8 cellular contexts compared by ENCODE assay signal in the genomic region with DNA sequence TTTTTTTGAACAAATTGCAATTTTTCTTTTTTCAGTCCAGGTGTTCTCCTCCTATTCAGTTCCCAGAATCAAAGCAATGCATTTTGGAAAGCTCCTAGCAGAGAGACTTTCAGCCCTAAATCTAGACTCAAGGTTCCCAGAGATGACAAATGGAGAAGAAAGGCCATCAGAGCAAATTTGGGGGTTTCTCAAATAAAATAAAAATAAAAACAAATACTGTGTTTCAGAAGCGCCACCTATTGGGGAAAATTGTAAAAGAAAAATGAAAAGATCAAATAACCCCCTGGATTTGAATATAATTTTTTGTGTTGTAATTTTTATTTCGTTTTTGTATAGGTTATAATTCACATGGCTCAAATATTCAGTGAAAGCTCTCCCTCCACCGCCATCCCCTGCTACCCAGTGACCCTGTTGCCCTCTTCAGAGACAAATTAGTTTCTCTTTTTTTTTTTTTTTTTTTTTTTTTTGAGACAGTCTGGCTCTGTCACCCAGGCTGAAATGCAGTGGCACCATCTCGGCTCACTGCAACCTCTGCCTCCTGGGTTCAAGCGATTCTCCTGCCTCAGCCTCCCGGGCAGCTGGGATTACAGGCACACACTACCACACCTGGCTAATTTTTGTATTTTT. TPM values are rescaled to one million over a fixed set of nuclear protein-coding genes. Genes with fewer than 3 reads are reported as not detected.
DNase-seq lines count a peak whose midpoint lies in the region; ATAC-seq and TF ChIP-seq lines count a peak whose summit lies in the region.
"Had no signal": no experiment of that assay in that cellular context is flagged by ENCODE, and none has a peak within 500 bp of the region (broad histone marks: within the 10 kb centered on the region; RNA-seq: fewer than 3 reads in every experiment).

No MANE protein-coding gene starts in this region.

- H3K9me3 ChIP-seq in DOHH2 (ENCODE audit: control insufficient read depth, insufficient read depth, low read length) (no peaks in the 10 kb centered on the region), adrenal gland (replicated peaks in 1 of 3) (no peaks in the 10 kb centered on the region), lower lobe of right lung (no peaks in the 10 kb centered on the region)

- H4K20me1 ChIP-seq in DOHH2 (ENCODE audit: control insufficient read depth, insufficient read depth, low read depth, low read length), result no peaks in the 10 kb centered on the region

- in situ Hi-C loops in KBM-7 (cut with MboI; ENCODE audit: low pct_unique_long_range_greater_than_20kb, low sequenced_read_pairs), result loop anchor here (10.0 kb wide), 1 partner anchor 48 kb away; a partner anchor contains a TSS

- WGBS in adrenal gland, 4 donors, result 6 to 25% (median 9%) methylated on average over 6 of the region's 6 CpGs

- H3F3A ChIP-seq in DOHH2 (ENCODE audit: control insufficient read depth, insufficient read depth), result peaks cover 8% of the 10 kb centered on the region

- peak; percentile 64 for DNase-seq in KBM-7
- DNase-seq in adrenal gland, result no peak
- DNase-seq in lower lobe of right lung, result no peak
- DNase-seq in activated effector memory CD4-positive, alpha-beta T cell treated with anti-CD3 and anti-CD28 coated beads, Interleukin-2, amount 50 U/mL, for 16 hours, result no peak
- DNase-seq in globus pallidus (ENCODE audit: low spot score), result no peak

- TF ChIP-seq POLR2A in adrenal gland (IDR thresholded peaks at IDR 0.05), result no peak

- H3K27ac ChIP-seq in DOHH2 (ENCODE audit: low read depth, low read length) (peak overlapping the region; percentile 20; the same call in 1 of the 2 replicates), adrenal gland (no peak overlapping the region), lower lobe of right lung (no peak overlapping the region)

- intact Hi-C loops in adrenal gland (cut with DNase I), result loop anchor here (2.0 to 5.0 kb wide), 3 partner anchors 154 to 206 kb away; no protein-coding TSS in a partner anchor
- intact Hi-C loops in lower lobe of right lung (cut with DNase I), result no loop called here

- H3K36me3 ChIP-seq in DOHH2 (ENCODE audit: control insufficient read depth, low read length), result no peaks in the 10 kb centered on the region
- no peaks in the 10 kb centered on the region for H3K36me3 ChIP-seq in adrenal gland (replicated peaks in 1 of 2)
- no peaks in the 10 kb centered on the region for H3K36me3 ChIP-seq in lower lobe of right lung

- ATAC-seq in lower lobe of right lung (no peak), GM21447 (IDR thresholded peaks at IDR 0.05; ENCODE audit: unreplicated experiment) (no peak)

- H3K9me2 ChIP-seq in DOHH2 (replicated peaks; ENCODE audit: control insufficient read depth, low read length), result no peaks in the 10 kb centered on the region

- H3K4me2 ChIP-seq in DOHH2 (ENCODE audit: low read length), result peak overlapping the region; percentile 46

- H3K4me1 ChIP-seq in DOHH2 (ENCODE audit: control insufficient read depth, low read length), result peaks cover 18% of the 10 kb centered on the region
- no peaks in the 10 kb centered on the region for H3K4me1 ChIP-seq in adrenal gland (replicated peaks in 1 of 2)
- H3K4me1 ChIP-seq in lower lobe of right lung, result no peaks in the 10 kb centered on the region

- H3K4me3 ChIP-seq in DOHH2 (ENCODE audit: low read length), result 0 out of 2 replicates have a peak overlapping the region, but pooled peaks have one; percentile 13
- no peak overlapping the region for H3K4me3 ChIP-seq in adrenal gland
- no peak overlapping the region for H3K4me3 ChIP-seq in lower lobe of right lung

- TF ChIP-seq CTCF in DOHH2 (IDR thresholded peaks at IDR 0.05; ENCODE audit: low read depth, low read length, poor library complexity, severe bottlenecking) (peak; percentile 58), adrenal gland (IDR thresholded peaks at IDR 0.05) (peak; percentile 31 to 65 (median 56)), lower lobe of right lung (IDR thresholded peaks at IDR 0.05) (peak; percentile 62)

- H3K79me2 ChIP-seq in DOHH2 (ENCODE audit: control insufficient read depth, low read length), result no peaks in the 10 kb centered on the region

- H3K27me3 ChIP-seq in DOHH2 (ENCODE audit: control insufficient read depth, low read length) (no peaks in the 10 kb centered on the region), adrenal gland (no peaks in the 10 kb centered on the region), lower lobe of right lung (ENCODE audit: low read depth) (no peaks in the 10 kb centered on the region)

RNA-seq across cellular contexts. Expression of a gene that starts 6.2 kb away (rescaled TPM):
- 10 to 100 TPM; 29.6 to 52.8 (median 35.6) TPM for total RNA-seq in adrenal gland
- 10 to 100 TPM; 16.1 to 44.9 (median 29.7) TPM for polyA plus RNA-seq in adrenal gland
- 40.8 TPM for total RNA-seq in lower lobe of right lung

RNA-seq across cellular contexts. Expression of a gene that starts 9.1 kb away (rescaled TPM):
- total RNA-seq in adrenal gland (1 to 10 TPM in 3 of 8 donors, under 1 TPM in 4, not detected in 1; 0.46 to 1.3 (median 0.69) TPM), lower lobe of right lung (4.0 TPM)
- under 1 TPM; 0.03 to 0.44 (median 0.40) TPM for polyA plus RNA-seq in adrenal gland

RNA-seq across cellular contexts. Expression of a gene that starts 10.7 kb away (rescaled TPM):
- total RNA-seq in adrenal gland (1 to 10 TPM in 7 of 8 donors, under 1 TPM in 1; 0.61 to 8.0 (median 2.5) TPM), lower lobe of right lung (7.4 TPM)
- 1 to 10 TPM; 1.6 to 3.0 (median 2.1) TPM for polyA plus RNA-seq in adrenal gland
- total RNA-seq: skeletal muscle tissue had no signal

RNA-seq across cellular contexts. Expression of a gene that starts 48.2 kb away (rescaled TPM):
- total RNA-seq in adrenal gland, result 100 to 1,000 TPM in 5 of 8 donors, 10 to 100 TPM in 3; 51.8 to 857 (median 253) TPM
- 100 to 1,000 TPM; 205 to 540 (median 367) TPM for polyA plus RNA-seq in adrenal gland
- total RNA-seq in lower lobe of right lung, result 154 TPM

RNA-seq across cellular contexts. Expression of a gene that starts 48.7 kb away (rescaled TPM):
- total RNA-seq in adrenal gland (1 to 10 TPM in 5 of 8 donors, under 1 TPM in 2, not detected in 1; 0.63 to 3.4 (median 2.7) TPM), lower lobe of right lung (9.9 TPM)
- 1 to 10 TPM; 2.2 to 3.4 (median 2.7) TPM for polyA plus RNA-seq in adrenal gland
- total RNA-seq: skeletal muscle tissue had no signal
